Comparison of ENCODE assay signal across 20 cellular contexts in the genomic region with DNA sequence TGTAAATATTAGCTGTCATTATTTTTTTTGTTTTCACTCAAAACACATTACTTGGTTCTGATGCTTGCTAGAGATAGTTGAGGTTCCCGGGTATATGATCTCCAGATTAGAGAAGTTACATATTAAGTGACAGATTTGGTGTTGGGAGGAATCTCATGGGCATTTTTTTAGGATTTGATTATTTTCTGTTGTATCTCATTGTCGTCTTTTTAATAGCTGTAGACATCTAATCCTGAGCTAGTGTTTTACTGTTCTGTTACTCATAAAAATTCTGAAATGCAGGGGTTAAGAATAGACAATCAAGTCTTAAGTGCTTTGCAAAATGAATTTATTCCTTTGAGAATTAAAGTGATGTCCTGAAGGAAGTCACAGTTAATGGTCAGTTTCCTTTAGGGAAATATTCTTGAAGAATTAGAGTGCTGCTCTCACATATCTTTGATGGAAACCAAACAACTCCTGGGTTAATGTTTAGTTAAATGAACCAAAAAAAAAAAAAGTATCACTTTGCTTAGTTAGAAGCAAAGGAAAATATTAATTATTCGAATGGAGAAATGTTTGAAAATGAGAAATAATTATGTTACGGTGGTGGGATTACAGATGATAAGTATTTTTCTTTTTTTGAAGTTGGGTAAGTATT.
DNase-seq lines count a peak whose midpoint lies in the region; ATAC-seq, FAIRE-seq and TF ChIP-seq lines count a peak whose summit lies in the region.
"Had no signal": no experiment of that assay in that cellular context is flagged by ENCODE, and none has a peak within 500 bp of the region (broad histone marks: within the 10 kb centered on the region; RNA-seq: fewer than 3 reads in every experiment).

No MANE protein-coding gene starts in this region.

- H3K4me2 ChIP-seq in endothelial cell of umbilical vein (ENCODE audit: insufficient read depth, low read length), result no peak overlapping the region

- H3K79me2 ChIP-seq in endothelial cell of umbilical vein (ENCODE audit: control insufficient read depth, insufficient read depth, low read length), result no peaks in the 10 kb centered on the region

- dilution Hi-C loops in endothelial cell of umbilical vein (cut with MboI; ENCODE audit: extremely low pct_ligation_motif_present, low sequenced_read_pairs), result no loop called here

- no peak overlapping the region for H3K4me3 Mint-ChIP-seq in mesothelial cell of epicardium
- no peak overlapping the region for H3K4me3 Mint-ChIP-seq in activated CD8-positive, alpha-beta T cell treated with anti-CD3 and anti-CD28 coated beads for 36 hours
- H3K4me3 Mint-ChIP-seq: B cell; CD8-positive, alpha-beta memory T cell had no signal

- BruUV-seq in A673 (replicated peaks; lab: Mats Ljungman, UMichigan), result no TSS peak
- BruUV-seq in endothelial cell of umbilical vein (replicated peaks; lab: Mats Ljungman, UMichigan), result no TSS peak

- no peaks in the 10 kb centered on the region for H3K27me3 ChIP-seq in A673 (replicated peaks; ENCODE audit: insufficient read depth, low read depth, low read length, poor library complexity)
- no peaks in the 10 kb centered on the region for H3K27me3 ChIP-seq in endothelial cell of umbilical vein (ENCODE audit: control insufficient read depth in 2 of 2, insufficient read depth in 2 of 2, low read length in 2 of 2)
- H3K27me3 ChIP-seq: SJCRH30 had no signal

- no peak for TF ChIP-seq CTCF in A673 (conservative IDR thresholded peaks at IDR 0.05; ENCODE audit: low read depth, low read length)
- TF ChIP-seq CTCF in endothelial cell of umbilical vein (IDR thresholded peaks at IDR 0.05; ENCODE audit: extremely low read depth in 1 of 2, insufficient read depth in 1 of 2, low read depth in 1 of 2, low read length in 2 of 2), result no peak
- no peak for TF ChIP-seq CTCF in mesothelial cell of epicardium (IDR thresholded peaks at IDR 0.05; ENCODE audit: unreplicated experiment)
- TF ChIP-seq CTCF in activated CD8-positive, alpha-beta T cell treated with anti-CD3 and anti-CD28 coated beads for 36 hours (IDR thresholded peaks at IDR 0.05), result no peak

- H3K36me3 ChIP-seq in A673 (ENCODE audit: insufficient read depth, low read length, poor library complexity, severe bottlenecking) (no peaks in the 10 kb centered on the region), endothelial cell of umbilical vein (ENCODE audit: control insufficient read depth in 2 of 2, extremely low read depth in 1 of 2, insufficient read depth in 2 of 2, low read length in 2 of 2) (no peaks in the 10 kb centered on the region)

- intact Hi-C loops in A673 (cut with micrococcal nuclease; ENCODE audit: unreplicated experiment) (no loop called here), endothelial cell of umbilical vein (cut with micrococcal nuclease) (loop anchor here (5.0 kb wide), 1 partner anchor 89 kb away; no protein-coding TSS in a partner anchor)
- intact Hi-C loops in activated CD8-positive, alpha-beta T cell treated with anti-CD3 and anti-CD28 coated beads for 36 hours (cut with micrococcal nuclease), result no loop called here

- H2AFZ ChIP-seq in endothelial cell of umbilical vein (ENCODE audit: low read depth, low read length), result no peak overlapping the region

- H3K27me3 Mint-ChIP-seq in mesothelial cell of epicardium (ENCODE audit: low read depth), result no peaks in the 10 kb centered on the region
- H3K27me3 Mint-ChIP-seq in activated CD8-positive, alpha-beta T cell treated with anti-CD3 and anti-CD28 coated beads for 36 hours, result no peaks in the 10 kb centered on the region
- H3K27me3 Mint-ChIP-seq: B cell, IgD-negative memory B cell had no signal

- H3K9me1 ChIP-seq in endothelial cell of umbilical vein (replicated peaks; ENCODE audit: control insufficient read depth, extremely low read depth, insufficient read depth, low read length), result no peaks in the 10 kb centered on the region

- CTCF ChIA-PET in A673 (lab: Charles Lee) (interaction anchor here (0.6 kb wide), 1 partner anchor 16 kb away, joined by 3 read pairs; no protein-coding TSS in a partner anchor), endothelial cell of umbilical vein (lab: Charles Lee) (interaction anchor here (0.9 to 1.3 kb wide), 2 partner anchors 10 to 91 kb away, joined by 3 to 4 read pairs; no protein-coding TSS in a partner anchor)
- CTCF ChIA-PET in activated CD8-positive, alpha-beta T cell treated with anti-CD3 and anti-CD28 coated beads for 36 hours (lab: Charles Lee), result interaction anchor here (1.7 kb wide), 1 partner anchor 16 kb away, joined by 6 read pairs; no protein-coding TSS in a partner anchor

- in situ Hi-C loops in Caki2 (cut with HindIII; ENCODE audit: low pct_unique_long_range_greater_than_20kb, low sequenced_read_pairs), result no loop called here

- peaks cover 23% of the 10 kb centered on the region for H3K4me1 Mint-ChIP-seq in mesothelial cell of epicardium
- peaks cover 32% of the 10 kb centered on the region for H3K4me1 Mint-ChIP-seq in activated CD8-positive, alpha-beta T cell treated with anti-CD3 and anti-CD28 coated beads for 36 hours (ENCODE audit: low read depth)
- H3K4me1 Mint-ChIP-seq: B cell had no signal

- peak; percentile 49 for FAIRE-seq in endothelial cell of umbilical vein (lab: Jason Lieb, UNC)

- H3K27ac ChIP-seq in A673 (ENCODE audit: low read depth, low read length, poor library complexity, severe bottlenecking) (no peak overlapping the region), endothelial cell of umbilical vein (ENCODE audit: insufficient read depth, low read depth, low read length) (no peak overlapping the region)
- H3K27ac ChIP-seq: SJCRH30 had no signal

- H3K27ac Mint-ChIP-seq in mesothelial cell of epicardium, result peak overlapping the region; percentile 7
- H3K27ac Mint-ChIP-seq in activated CD8-positive, alpha-beta T cell treated with anti-CD3 and anti-CD28 coated beads for 36 hours, result no peak overlapping the region
- H3K27ac Mint-ChIP-seq: B cell had no signal

- H3K9ac ChIP-seq in endothelial cell of umbilical vein (replicated peaks; ENCODE audit: extremely low read depth, insufficient read depth, low read length), result no peak overlapping the region

- no peak for ATAC-seq in GM21529 (IDR thresholded peaks at IDR 0.05; ENCODE audit: unreplicated experiment)
- ATAC-seq in activated CD8-positive, alpha-beta T cell treated with anti-CD3 and anti-CD28 coated beads for 36 hours, result no peak

- H3K9me3 ChIP-seq in A673 (ENCODE audit: low read depth, low read length, poor library complexity, severe bottlenecking) (no peaks in the 10 kb centered on the region), endothelial cell of umbilical vein (replicated peaks; ENCODE audit: control insufficient read depth, insufficient read depth, low read length) (no peaks in the 10 kb centered on the region)
- H3K9me3 ChIP-seq: SJCRH30 had no signal

- no peak for TF ChIP-seq POLR2A in endothelial cell of umbilical vein (IDR thresholded peaks at IDR 0.05; ENCODE audit: low read depth, low read length)

- POLR2A ChIA-PET in A673 (lab: Charles Lee; ENCODE audit: low non-redundant PET) (interaction anchor here (0.6 kb wide), 1 partner anchor 46 kb away, joined by 3 read pairs; no protein-coding TSS in a partner anchor), endothelial cell of umbilical vein (lab: Charles Lee) (no interaction called here)
- POLR2A ChIA-PET in activated CD8-positive, alpha-beta T cell treated with anti-CD3 and anti-CD28 coated beads for 36 hours (lab: Charles Lee), result no interaction called here

- H3K9me3 Mint-ChIP-seq in mesothelial cell of epicardium, result peaks cover 4% of the 10 kb centered on the region
- peaks cover 6% of the 10 kb centered on the region for H3K9me3 Mint-ChIP-seq in activated CD8-positive, alpha-beta T cell treated with anti-CD3 and anti-CD28 coated beads for 36 hours

- H3K36me3 Mint-ChIP-seq in mesothelial cell of epicardium, result no peaks in the 10 kb centered on the region
- peaks cover 40% of the 10 kb centered on the region for H3K36me3 Mint-ChIP-seq in activated CD8-positive, alpha-beta T cell treated with anti-CD3 and anti-CD28 coated beads for 36 hours (ENCODE audit: low read depth)

- peaks cover 19% of the 10 kb centered on the region for H3K4me1 ChIP-seq in A673 (ENCODE audit: insufficient read depth, low read length, poor library complexity, severe bottlenecking)
- peaks cover 34% of the 10 kb centered on the region for H3K4me1 ChIP-seq in endothelial cell of umbilical vein (ENCODE audit: control insufficient read depth, extremely low read depth, insufficient read depth, low read length)
- H3K4me1 ChIP-seq: SJCRH30 had no signal

- peak; percentile 72 for DNase-seq in A673 (ENCODE audit: low spot score)
- DNase-seq in Caki2 (ENCODE audit: low read depth), result peak; percentile 65
- no peak for DNase-seq in endothelial cell of umbilical vein (ENCODE audit: low read depth, low spot score)
- no peak for DNase-seq in mesothelial cell of epicardium (ENCODE audit: low spot score in 2 of 2, unreplicated experiment in 2 of 2)
- no peak for DNase-seq in activated CD8-positive, alpha-beta T cell treated with anti-CD3 and anti-CD28 coated beads for 36 hours
- no peak for DNase-seq in activated gamma-delta T cell treated with Interleukin-2 at 50 U/mL for 16 hours
- no peak for DNase-seq in RPMI8226
- DNase-seq: CD8-positive, alpha-beta memory T cell; DMS 273 treated with DMSO at 0.1 percent for 48 hours; H7; Kasumi-1; MM.1S; NCI-H1092 treated with DMSO at 0.1 percent for 48 hours; NCI-H2081 treated with DMSO at 0.1 percent for 48 hours; NCI-H510A; NCI-H774; SJCRH30 had no signal

- H4K20me1 ChIP-seq in endothelial cell of umbilical vein (replicated peaks; ENCODE audit: control insufficient read depth, extremely low read depth, insufficient read depth, low read length), result no peaks in the 10 kb centered on the region

- H3K4me3 ChIP-seq in A673 (ENCODE audit: low read depth, low read length, poor library complexity, severe bottlenecking) (no peak overlapping the region), endothelial cell of umbilical vein (replicated peaks in 1 of 3; ENCODE audit: insufficient read depth in 1 of 3, low read depth in 1 of 3, low read length in 3 of 3) (no peak overlapping the region)
- H3K4me3 ChIP-seq: SJCRH30 had no signal

TF ChIP-seq in endothelial cell of umbilical vein, 7 proteins besides CTCF, POLR2A, EP300 and RAD21:
- TF ChIP-seq MYC (IDR thresholded peaks at IDR 0.05; ENCODE audit: low read depth, low read length), result no peak
- TF ChIP-seq FOS (IDR thresholded peaks at IDR 0.05; ENCODE audit: borderline replicate concordance, insufficient read depth, low read length), result no peak
- no peak for TF ChIP-seq POLR2AphosphoS5 (IDR thresholded peaks at IDR 0.05; ENCODE audit: insufficient read depth, low read depth, low read length)
- no peak for TF ChIP-seq EZH2 (IDR thresholded peaks at IDR 0.05; ENCODE audit: borderline replicate concordance, low read depth, low read length, severe bottlenecking)
- TF ChIP-seq GATA2 (IDR thresholded peaks at IDR 0.05; ENCODE audit: insufficient read depth, insufficient read length, low read depth, low read length), result no peak

Comparison
In these comparisons a context has a peak if more than half of its experiments do, and no peak if none do; other contexts are left out.
1. DNase-seq: peak in A673 (single experiment) and Caki2 (single experiment); none in endothelial cell of umbilical vein (single experiment), mesothelial cell of epicardium (0 of 2), activated CD8-positive, alpha-beta T cell treated with anti-CD3 and anti-CD28 coated beads for 36 hours (single experiment), activated gamma-delta T cell treated with Interleukin-2 at 50 U/mL for 16 hours (single experiment) and RPMI8226 (single experiment).